21 cellular contexts compared by ENCODE assay signal in the genomic region with DNA sequence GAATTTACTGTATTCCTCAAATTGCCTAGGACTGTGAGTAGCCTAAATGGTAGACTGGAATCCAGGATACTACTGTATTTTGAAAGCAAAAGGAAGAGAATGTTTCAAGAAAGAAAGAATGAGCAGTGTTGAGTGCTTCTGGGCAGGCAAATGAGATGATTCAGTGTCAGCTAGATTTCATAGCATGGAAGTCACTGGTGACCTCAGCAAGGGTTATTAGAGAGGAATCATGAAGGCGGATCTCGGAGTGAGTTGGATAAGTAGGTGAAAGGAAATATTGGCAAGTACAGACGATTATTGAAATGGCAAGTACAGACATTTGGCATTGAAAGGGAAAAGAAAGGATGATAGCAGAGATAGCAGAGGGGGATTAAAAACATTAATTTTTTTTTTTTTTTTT. TPM values are rescaled to one million over a fixed set of nuclear protein-coding genes. Genes with fewer than 3 reads are reported as not detected.
A peak's percentile ranks its signal among the peaks of the same experiment; 100 is the strongest.
DNase-seq lines count a peak whose midpoint lies in the region; ATAC-seq, FAIRE-seq and TF ChIP-seq lines count a peak whose summit lies in the region.
"Had no signal": no experiment of that assay in that cellular context is flagged by ENCODE, and none has a peak within 500 bp of the region (broad histone marks: within the 10 kb centered on the region; RNA-seq: fewer than 3 reads in every experiment).

No MANE protein-coding gene starts in this region.

- H3K4me3 Mint-ChIP-seq in WTC11, result no peak overlapping the region
- H3K4me3 Mint-ChIP-seq: GM23338, nephron, T-helper 17 cell had no signal

- POLR2A ChIA-PET in WTC11 (lab: Charles Lee), result no interaction called here

- H3K4me1 Mint-ChIP-seq in WTC11, result peaks cover 41% of the 10 kb centered on the region

- TF ChIP-seq CTCF in WTC11 (IDR thresholded peaks at IDR 0.05) (no peak), fibroblast of the aortic adventitia (IDR thresholded peaks at IDR 0.05; ENCODE audit: insufficient read depth, low read length) (no peak)

- H3K9me3 Mint-ChIP-seq in WTC11, result peaks cover 5% of the 10 kb centered on the region
- H3K9me3 Mint-ChIP-seq: GM23338 had no signal

- H3K4me3 ChIP-seq in fibroblast of the aortic adventitia (ENCODE audit: low read depth, low read length), result no peak overlapping the region
- H3K4me3 ChIP-seq: A549, GM23338, lung, right atrium auricular region, upper lobe of right lung had no signal

- CTCF ChIA-PET in WTC11 (lab: Charles Lee), result no interaction called here

- no peaks in the 10 kb centered on the region for H3K36me3 Mint-ChIP-seq in WTC11

- DNase-seq in ACHN, result peak; percentile 11
- DNase-seq in H54 (ENCODE audit: insufficient read length, low spot score), result no peak
- DNase-seq in WTC11 (ENCODE audit: low spot score), result no peak
- DNase-seq in fibroblast of the aortic adventitia (ENCODE audit: low read depth), result peak; percentile 60
- no peak for DNase-seq in NCI-H2107 treated with DMSO at 0.1 percent for 48 hours (lab: John Stamatoyannopoulos, UW; ENCODE audit: unreplicated experiment)
- no peak for DNase-seq in T1000 (lab: John Stamatoyannopoulos, UW)
- DNase-seq in HUDEP-2 (lab: John Stamatoyannopoulos, UW; ENCODE audit: unreplicated experiment in 76 of 76), result no peak
- DNase-seq: activated CD4-positive, alpha-beta T cell treated with anti-CD3 and anti-CD28 coated beads for 1 hour; erythroblast; NCI-H82; stimulated activated CD4-positive, alpha-beta T cell treated with anti-CD3 and anti-CD28 coated beads, Interleukin-4, amount 100 ng/mL, for 1 hour; T-helper 17 cell; upper lobe of right lung had no signal

- in situ Hi-C loops in ACHN (cut with HindIII; ENCODE audit: low pct_ligation_motif_present, low pct_unique_long_range_greater_than_20kb, low sequenced_read_pairs), result no loop called here

- H3K27me3 Mint-ChIP-seq in WTC11 (ENCODE audit: low read depth), result no peaks in the 10 kb centered on the region
- H3K27me3 Mint-ChIP-seq: T-helper 17 cell had no signal

- FAIRE-seq in H54 (lab: Jason Lieb, UNC), result peak; percentile 64
- FAIRE-seq: A549, RCC 7860 had no signal

- ATAC-seq in WTC11 (no peak), GM21786 (IDR thresholded peaks at IDR 0.05; ENCODE audit: unreplicated experiment) (no peak)
- ATAC-seq: A549; activated naive CD4-positive, alpha-beta T cell treated with anti-CD3 and anti-CD28 coated beads, Interleukin-2, amount 50 U/mL, for 72 hours; GM23338; T-helper 17 cell; upper lobe of right lung had no signal

- no peak for TF ChIP-seq POLR2A in H54 (IDR thresholded peaks at IDR 0.05; ENCODE audit: low read depth, low read length)

- H3K27ac Mint-ChIP-seq in WTC11, result 0 out of 2 replicates have a peak overlapping the region, but pooled peaks have one; percentile 2
- H3K27ac Mint-ChIP-seq: GM23338, nephron, T-helper 17 cell had no signal

TF ChIP-seq in WTC11, 78 proteins besides CTCF, POLR2A, EP300 and RAD21 (continues in another document):
- TF ChIP-seq, protein P1, sequence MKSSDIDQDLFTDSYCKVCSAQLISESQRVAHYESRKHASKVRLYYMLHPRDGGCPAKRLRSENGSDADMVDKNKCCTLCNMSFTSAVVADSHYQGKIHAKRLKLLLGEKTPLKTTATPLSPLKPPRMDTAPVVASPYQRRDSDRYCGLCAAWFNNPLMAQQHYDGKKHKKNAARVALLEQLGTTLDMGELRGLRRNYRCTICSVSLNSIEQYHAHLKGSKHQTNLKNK (CRISPR knock-in tag; IDR thresholded peaks at IDR 0.05), result no peak
- TF ChIP-seq MYBL2 (CRISPR knock-in tag; IDR thresholded peaks at IDR 0.05) (no peak), FOXP1 (CRISPR knock-in tag; IDR thresholded peaks at IDR 0.05; ENCODE audit: borderline replicate concordance) (no peak), TCF7 (CRISPR knock-in tag; IDR thresholded peaks at IDR 0.05; ENCODE audit: low read depth) (no peak), ZNF423 (CRISPR knock-in tag; IDR thresholded peaks at IDR 0.05) (no peak), ZNF416 (CRISPR knock-in tag; IDR thresholded peaks at IDR 0.05) (no peak), MXD4 (CRISPR knock-in tag; IDR thresholded peaks at IDR 0.05; ENCODE audit: borderline replicate concordance) (no peak), NR2C2 (CRISPR knock-in tag; IDR thresholded peaks at IDR 0.05) (no peak), TEAD4 (CRISPR knock-in tag; IDR thresholded peaks at IDR 0.05) (no peak), CBFB (CRISPR knock-in tag; IDR thresholded peaks at IDR 0.05; ENCODE audit: low read depth) (no peak)
- TF ChIP-seq, protein P2, sequence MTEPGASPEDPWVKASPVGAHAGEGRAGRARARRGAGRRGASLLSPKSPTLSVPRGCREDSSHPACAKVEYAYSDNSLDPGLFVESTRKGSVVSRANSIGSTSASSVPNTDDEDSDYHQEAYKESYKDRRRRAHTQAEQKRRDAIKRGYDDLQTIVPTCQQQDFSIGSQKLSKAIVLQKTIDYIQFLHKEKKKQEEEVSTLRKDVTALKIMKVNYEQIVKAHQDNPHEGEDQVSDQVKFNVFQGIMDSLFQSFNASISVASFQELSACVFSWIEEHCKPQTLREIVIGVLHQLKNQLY (CRISPR knock-in tag; IDR thresholded peaks at IDR 0.05), result no peak
- TF ChIP-seq, protein P3, sequence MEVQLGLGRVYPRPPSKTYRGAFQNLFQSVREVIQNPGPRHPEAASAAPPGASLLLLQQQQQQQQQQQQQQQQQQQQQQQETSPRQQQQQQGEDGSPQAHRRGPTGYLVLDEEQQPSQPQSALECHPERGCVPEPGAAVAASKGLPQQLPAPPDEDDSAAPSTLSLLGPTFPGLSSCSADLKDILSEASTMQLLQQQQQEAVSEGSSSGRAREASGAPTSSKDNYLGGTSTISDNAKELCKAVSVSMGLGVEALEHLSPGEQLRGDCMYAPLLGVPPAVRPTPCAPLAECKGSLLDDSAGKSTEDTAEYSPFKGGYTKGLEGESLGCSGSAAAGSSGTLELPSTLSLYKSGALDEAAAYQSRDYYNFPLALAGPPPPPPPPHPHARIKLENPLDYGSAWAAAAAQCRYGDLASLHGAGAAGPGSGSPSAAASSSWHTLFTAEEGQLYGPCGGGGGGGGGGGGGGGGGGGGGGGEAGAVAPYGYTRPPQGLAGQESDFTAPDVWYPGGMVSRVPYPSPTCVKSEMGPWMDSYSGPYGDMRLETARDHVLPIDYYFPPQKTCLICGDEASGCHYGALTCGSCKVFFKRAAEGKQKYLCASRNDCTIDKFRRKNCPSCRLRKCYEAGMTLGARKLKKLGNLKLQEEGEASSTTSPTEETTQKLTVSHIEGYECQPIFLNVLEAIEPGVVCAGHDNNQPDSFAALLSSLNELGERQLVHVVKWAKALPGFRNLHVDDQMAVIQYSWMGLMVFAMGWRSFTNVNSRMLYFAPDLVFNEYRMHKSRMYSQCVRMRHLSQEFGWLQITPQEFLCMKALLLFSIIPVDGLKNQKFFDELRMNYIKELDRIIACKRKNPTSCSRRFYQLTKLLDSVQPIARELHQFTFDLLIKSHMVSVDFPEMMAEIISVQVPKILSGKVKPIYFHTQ (CRISPR knock-in tag; IDR thresholded peaks at IDR 0.05), result no peak
- TF ChIP-seq, protein P4, sequence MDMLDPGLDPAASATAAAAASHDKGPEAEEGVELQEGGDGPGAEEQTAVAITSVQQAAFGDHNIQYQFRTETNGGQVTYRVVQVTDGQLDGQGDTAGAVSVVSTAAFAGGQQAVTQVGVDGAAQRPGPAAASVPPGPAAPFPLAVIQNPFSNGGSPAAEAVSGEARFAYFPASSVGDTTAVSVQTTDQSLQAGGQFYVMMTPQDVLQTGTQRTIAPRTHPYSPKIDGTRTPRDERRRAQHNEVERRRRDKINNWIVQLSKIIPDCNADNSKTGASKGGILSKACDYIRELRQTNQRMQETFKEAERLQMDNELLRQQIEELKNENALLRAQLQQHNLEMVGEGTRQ (CRISPR knock-in tag; IDR thresholded peaks at IDR 0.05), result no peak
- TF ChIP-seq, protein P5, sequence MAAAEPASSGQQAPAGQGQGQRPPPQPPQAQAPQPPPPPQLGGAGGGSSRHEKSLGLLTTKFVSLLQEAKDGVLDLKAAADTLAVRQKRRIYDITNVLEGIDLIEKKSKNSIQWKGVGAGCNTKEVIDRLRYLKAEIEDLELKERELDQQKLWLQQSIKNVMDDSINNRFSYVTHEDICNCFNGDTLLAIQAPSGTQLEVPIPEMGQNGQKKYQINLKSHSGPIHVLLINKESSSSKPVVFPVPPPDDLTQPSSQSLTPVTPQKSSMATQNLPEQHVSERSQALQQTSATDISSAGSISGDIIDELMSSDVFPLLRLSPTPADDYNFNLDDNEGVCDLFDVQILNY (CRISPR knock-in tag; IDR thresholded peaks at IDR 0.05), result no peak
- TF ChIP-seq, protein P6, sequence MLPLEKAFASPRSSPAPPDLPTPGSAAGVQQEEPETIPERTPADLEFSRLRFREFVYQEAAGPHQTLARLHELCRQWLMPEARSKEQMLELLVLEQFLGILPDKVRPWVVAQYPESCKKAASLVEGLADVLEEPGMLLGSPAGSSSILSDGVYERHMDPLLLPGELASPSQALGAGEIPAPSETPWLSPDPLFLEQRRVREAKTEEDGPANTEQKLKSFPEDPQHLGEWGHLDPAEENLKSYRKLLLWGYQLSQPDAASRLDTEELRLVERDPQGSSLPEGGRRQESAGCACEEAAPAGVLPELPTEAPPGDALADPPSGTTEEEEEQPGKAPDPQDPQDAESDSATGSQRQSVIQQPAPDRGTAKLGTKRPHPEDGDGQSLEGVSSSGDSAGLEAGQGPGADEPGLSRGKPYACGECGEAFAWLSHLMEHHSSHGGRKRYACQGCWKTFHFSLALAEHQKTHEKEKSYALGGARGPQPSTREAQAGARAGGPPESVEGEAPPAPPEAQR (CRISPR knock-in tag; IDR thresholded peaks at IDR 0.05), result no peak
- TF ChIP-seq, protein P7, sequence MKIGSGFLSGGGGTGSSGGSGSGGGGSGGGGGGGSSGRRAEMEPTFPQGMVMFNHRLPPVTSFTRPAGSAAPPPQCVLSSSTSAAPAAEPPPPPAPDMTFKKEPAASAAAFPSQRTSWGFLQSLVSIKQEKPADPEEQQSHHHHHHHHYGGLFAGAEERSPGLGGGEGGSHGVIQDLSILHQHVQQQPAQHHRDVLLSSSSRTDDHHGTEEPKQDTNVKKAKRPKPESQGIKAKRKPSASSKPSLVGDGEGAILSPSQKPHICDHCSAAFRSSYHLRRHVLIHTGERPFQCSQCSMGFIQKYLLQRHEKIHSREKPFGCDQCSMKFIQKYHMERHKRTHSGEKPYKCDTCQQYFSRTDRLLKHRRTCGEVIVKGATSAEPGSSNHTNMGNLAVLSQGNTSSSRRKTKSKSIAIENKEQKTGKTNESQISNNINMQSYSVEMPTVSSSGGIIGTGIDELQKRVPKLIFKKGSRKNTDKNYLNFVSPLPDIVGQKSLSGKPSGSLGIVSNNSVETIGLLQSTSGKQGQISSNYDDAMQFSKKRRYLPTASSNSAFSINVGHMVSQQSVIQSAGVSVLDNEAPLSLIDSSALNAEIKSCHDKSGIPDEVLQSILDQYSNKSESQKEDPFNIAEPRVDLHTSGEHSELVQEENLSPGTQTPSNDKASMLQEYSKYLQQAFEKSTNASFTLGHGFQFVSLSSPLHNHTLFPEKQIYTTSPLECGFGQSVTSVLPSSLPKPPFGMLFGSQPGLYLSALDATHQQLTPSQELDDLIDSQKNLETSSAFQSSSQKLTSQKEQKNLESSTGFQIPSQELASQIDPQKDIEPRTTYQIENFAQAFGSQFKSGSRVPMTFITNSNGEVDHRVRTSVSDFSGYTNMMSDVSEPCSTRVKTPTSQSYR (CRISPR knock-in tag; IDR thresholded peaks at IDR 0.05), result no peak

RNA-seq across cellular contexts. Expression of a gene that starts 27.1 kb away (rescaled TPM):
- 67.3 to 73.6 TPM (median 69.6 TPM) in 3 replicates for total RNA-seq in WTC11 (2021)
- 18.6 and 34.0 TPM in 2 replicates for total RNA-seq in fibroblast of the aortic adventitia (ENCODE audit: low replicate concordance)

Comparison
In these comparisons a context has a peak if more than half of its experiments do, and no peak if none do; other contexts are left out.
1. DNase-seq: peak in ACHN (single experiment) and fibroblast of the aortic adventitia (single experiment); none in H54 (single experiment), WTC11 (single experiment), NCI-H2107 treated with DMSO at 0.1 percent for 48 hours (single experiment), T1000 (single experiment) and HUDEP-2 (0 of 76).